1 cellular context compared by ENCODE assay signal in genomic region chr16:58684354-58685083, GRCh38.
TF ChIP-seq lines count a peak whose summit lies in the region.

SLC38A7 (minus strand) TSS chr16:58684770; CDS start chr16:58680126, 4,644 bp downstream.

TF ChIP-seq in IMR-90, 13 proteins besides CTCF, POLR2A, EP300 and RAD21 (continued from another document):
- TF ChIP-seq ELK1 (IDR thresholded peaks at IDR 0.05; ENCODE audit: borderline replicate concordance, low read depth, low read length) (no peak), SMC3 (IDR thresholded peaks at IDR 0.05; ENCODE audit: low read depth, low read length) (no peak), RFX5 (IDR thresholded peaks at IDR 0.05; ENCODE audit: low read depth, low read length) (no peak), RCOR1 (IDR thresholded peaks at IDR 0.05; ENCODE audit: insufficient replicate concordance, low read length) (no peak), MAZ (IDR thresholded peaks at IDR 0.05; ENCODE audit: borderline replicate concordance, low read depth, low read length) (no peak)
